Comparison of ENCODE assay signal across 13 cellular contexts in the genomic region with DNA sequence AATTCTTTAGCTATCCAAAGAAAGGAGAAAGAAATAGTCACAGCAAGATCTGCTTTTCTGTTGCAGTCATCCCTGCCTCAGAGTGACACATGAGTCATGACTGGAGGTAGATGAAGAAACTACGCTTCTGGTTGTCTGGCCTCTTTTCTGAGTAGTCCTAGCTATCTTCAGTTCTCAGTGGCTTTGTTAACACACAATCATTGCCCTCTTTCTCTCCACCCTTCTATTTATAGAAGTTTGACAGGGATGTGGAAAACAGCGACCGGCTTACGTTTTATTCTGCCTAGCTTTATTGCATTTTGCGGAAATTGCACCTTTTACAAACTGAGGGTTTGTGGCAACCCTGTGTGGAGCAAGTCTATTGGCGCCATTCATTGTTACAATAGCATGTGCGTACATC.
DNase-seq lines count a peak whose midpoint lies in the region; ATAC-seq lines count a peak whose summit lies in the region.
"Had no signal": no experiment of that assay in that cellular context is flagged by ENCODE, and none has a peak within 500 bp of the region (broad histone marks: within the 10 kb centered on the region; RNA-seq: fewer than 3 reads in every experiment).

No MANE protein-coding gene starts in this region.

- no peaks in the 10 kb centered on the region for H3K9me3 Mint-ChIP-seq in activated naive CD8-positive, alpha-beta T cell (ENCODE audit: low read depth)

- H3K27ac Mint-ChIP-seq in activated naive CD8-positive, alpha-beta T cell = peak overlapping the region; percentile 54
- H3K27ac Mint-ChIP-seq: neural progenitor cell had no signal

- H3K27me3 Mint-ChIP-seq in activated naive CD8-positive, alpha-beta T cell = no peaks in the 10 kb centered on the region

- ATAC-seq in HG02938 (IDR thresholded peaks at IDR 0.05; ENCODE audit: unreplicated experiment) = no peak

- peaks cover 10% of the 10 kb centered on the region for H3K36me3 Mint-ChIP-seq in activated naive CD8-positive, alpha-beta T cell

- H3K4me3 Mint-ChIP-seq in activated naive CD8-positive, alpha-beta T cell = no peak overlapping the region
- H3K4me3 Mint-ChIP-seq: neural progenitor cell had no signal

- DNase-seq in CD1c-positive myeloid dendritic cell (ENCODE audit: extremely low spot score) = peak; percentile 63
- peak; percentile 96 for DNase-seq in MV-4-11 (lab: John Stamatoyannopoulos, UW)
- DNase-seq in kidney tubule cell (ENCODE audit: low spot score) = peak; percentile 52
- DNase-seq in GM19238 (ENCODE audit: insufficient read length, low spot score) = no peak
- DNase-seq in NCI-H345 (lab: John Stamatoyannopoulos, UW) = no peak
- DNase-seq in NCI-H69 (lab: John Stamatoyannopoulos, UW) = no peak
- DNase-seq: activated effector memory CD4-positive, alpha-beta T cell treated with anti-CD3 and anti-CD28 coated beads, Interleukin-2, amount 50 U/mL, for 16 hours; C1 segment of cervical spinal cord; stimulated activated CD8-positive, alpha-beta memory T cell treated with anti-CD3 and anti-CD28 coated beads, Interleukin-4, amount 100 ng/mL, for 48 hours; T1000 had no signal

- H3K4me1 Mint-ChIP-seq in activated naive CD8-positive, alpha-beta T cell (ENCODE audit: low read depth) = peaks cover 38% of the 10 kb centered on the region

Comparison
In these comparisons a context has a peak if more than half of its experiments do, and no peak if none do; other contexts are left out.
1. DNase-seq: peak in CD1c-positive myeloid dendritic cell (single experiment), MV-4-11 (single experiment) and kidney tubule cell (single experiment); none in GM19238 (single experiment), NCI-H345 (single experiment) and NCI-H69 (single experiment).